Comparison of ENCODE assay signal across 8 cellular contexts in genomic region chr12:131511391-131511802, GRCh38.
A peak's percentile ranks its signal among the peaks of the same experiment; 100 is the strongest.
DNase-seq lines count a peak whose midpoint lies in the region; ATAC-seq and TF ChIP-seq lines count a peak whose summit lies in the region.

No MANE protein-coding gene starts in this region.

- no peak for TF ChIP-seq CTCF in epithelial cell of proximal tubule (conservative IDR thresholded peaks at IDR 0.05; ENCODE audit: low read depth, low read length)

- DNase-seq in Daoy (ENCODE audit: low read depth) (peak; percentile 91), epithelial cell of proximal tubule (ENCODE audit: low read depth) (peak; percentile 12), AG08395 (ENCODE audit: low spot score) (no peak), dedifferentiated amniotic fluid mesenchymal stem cell (ENCODE audit: extremely low spot score) (no peak)
- peak; percentile 27 to 54 for DNase-seq in activated CD4-positive, alpha-beta T cell treated with anti-CD3 and anti-CD28 coated beads for 24 hours (ENCODE audit: low read depth in 2 of 2)
- DNase-seq in stimulated activated CD8-positive, alpha-beta memory T cell treated with anti-CD3 and anti-CD28 coated beads, Interleukin-12 subunit alpha, Interleukin-12 subunit beta, amount 100 ng/mL, for 1 hour (ENCODE audit: low read depth): peak; percentile 30

- H3K4me3 ChIP-seq in epithelial cell of proximal tubule (ENCODE audit: low read depth, low read length): no peak overlapping the region

- ATAC-seq in GM21360 (IDR thresholded peaks at IDR 0.05; ENCODE audit: unreplicated experiment) (peak; percentile 95), HG03565 (IDR thresholded peaks at IDR 0.05; ENCODE audit: unreplicated experiment) (peak; percentile 99)

Comparison
In these comparisons a context has a peak if more than half of its experiments do, and no peak if none do; other contexts are left out.
1. DNase-seq: peak in Daoy (single experiment), activated CD4-positive, alpha-beta T cell treated with anti-CD3 and anti-CD28 coated beads for 24 hours (2 of 2), epithelial cell of proximal tubule (single experiment) and stimulated activated CD8-positive, alpha-beta memory T cell treated with anti-CD3 and anti-CD28 coated beads, Interleukin-12 subunit alpha, Interleukin-12 subunit beta, amount 100 ng/mL, for 1 hour (single experiment); none in AG08395 (single experiment) and dedifferentiated amniotic fluid mesenchymal stem cell (single experiment).